1 cellular context compared by ENCODE assay signal in genomic region chr5:122259995-122260394, GRCh38.
TF ChIP-seq lines count a peak whose summit lies in the region.

No MANE protein-coding gene starts in this region.

TF ChIP-seq in SK-N-SH treated with all-trans-retinoic acid at 6 μM for 48 hours, 23 proteins besides CTCF, POLR2A, EP300 and RAD21 (continued from another document):
- TF ChIP-seq CREB5 (CRISPR knock-in tag; IDR thresholded peaks at IDR 0.05; ENCODE audit: low read depth) = no peak
- no peak for TF ChIP-seq ISL1 (CRISPR knock-in tag; IDR thresholded peaks at IDR 0.05)
- no peak for TF ChIP-seq TOX (CRISPR knock-in tag; IDR thresholded peaks at IDR 0.05; ENCODE audit: borderline replicate concordance)
- no peak for TF ChIP-seq ZNF70 (CRISPR knock-in tag; IDR thresholded peaks at IDR 0.05)
- TF ChIP-seq ZNF8 (CRISPR knock-in tag; IDR thresholded peaks at IDR 0.05) = no peak
- no peak for TF ChIP-seq PPARA (CRISPR knock-in tag; IDR thresholded peaks at IDR 0.05; ENCODE audit: borderline replicate concordance)
- TF ChIP-seq POU6F1 (CRISPR knock-in tag; IDR thresholded peaks at IDR 0.05; ENCODE audit: borderline replicate concordance, low read depth) = no peak
